ENCODE assay signal across 25 cellular contexts in the genomic region with DNA sequence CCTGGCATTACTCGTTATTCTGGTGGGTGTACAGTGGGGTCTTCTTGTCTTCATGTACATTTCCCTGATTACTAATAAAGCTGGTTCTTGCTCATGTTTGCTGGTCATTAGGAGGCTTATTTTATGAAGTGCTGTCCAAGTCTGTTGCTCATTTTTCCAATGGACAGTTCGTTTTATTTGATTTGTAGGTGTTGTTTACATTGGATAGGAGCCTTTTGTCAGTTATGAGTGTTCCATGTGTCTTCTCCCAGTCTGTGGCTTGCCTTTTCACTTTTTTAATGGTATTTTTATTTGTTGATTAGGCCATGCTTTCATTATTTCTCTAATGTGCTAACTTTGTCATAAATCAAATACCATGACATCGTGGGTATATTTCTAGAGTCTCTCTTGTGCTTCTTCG. TPM values are rescaled to one million over a fixed set of nuclear protein-coding genes. Genes with fewer than 3 reads are reported as not detected.
DNase-seq lines count a peak whose midpoint lies in the region; ATAC-seq and TF ChIP-seq lines count a peak whose summit lies in the region.
"Had no signal": no experiment of that assay in that cellular context is flagged by ENCODE, and none has a peak within 500 bp of the region (broad histone marks: within the 10 kb centered on the region; RNA-seq: fewer than 3 reads in every experiment).

No MANE protein-coding gene starts in this region.

- H3K27ac Mint-ChIP-seq in activated T-cell treated with anti-CD3 and anti-CD28 coated beads, Interleukin-2, amount 50 U/mL, for 72 hours: peak overlapping the region; percentile 61
- H3K27ac Mint-ChIP-seq: CD14-positive monocyte; CD4-positive, alpha-beta T cell; GM23338; H9; HFFc6 had no signal

- no peaks in the 10 kb centered on the region for H3K4me1 Mint-ChIP-seq in activated T-cell treated with anti-CD3 and anti-CD28 coated beads, Interleukin-2, amount 50 U/mL, for 72 hours (ENCODE audit: low read depth)
- H3K4me1 Mint-ChIP-seq: GM23338, H9 had no signal

- DNase-seq in activated T-cell treated with anti-CD3 and anti-CD28 coated beads, Interleukin-2, amount 50 U/mL, for 72 hours: no peak
- DNase-seq in activated T-cell treated with anti-CD3 and anti-CD28 coated beads, Interleukin-2, amount 50 U/mL, for 48 hours: no peak
- DNase-seq in PC-3: no peak
- peak; percentile 6 for DNase-seq in fibroblast of villous mesenchyme (ENCODE audit: low read depth)
- DNase-seq in Right ventricle myocardium inferior (ENCODE audit: missing footprints): no peak
- DNase-seq in HuH-7.5 (ENCODE audit: low spot score): no peak
- no peak for DNase-seq in left lobe of liver (ENCODE audit: low spot score)
- DNase-seq: 8988T; ACHN; AML-193; BE2C; CD4-positive, alpha-beta T cell; CD8-positive, alpha-beta memory T cell; DMS 273 treated with DMSO at 0.1 percent for 48 hours; DMS79; EL; GDM1; H9; HFFc6 had no signal

- H3K79me2 ChIP-seq in PC-3 (ENCODE audit: low read length): 0 out of 2 replicates have a peak, but pooled peaks cover 8% of the 10 kb centered on the region

- POLR2A ChIA-PET in PC-3 (lab: Charles Lee; ENCODE audit: unreplicated experiment): no interaction called here

- TF ChIP-seq CTCF in PC-3 (conservative IDR thresholded peaks at IDR 0.05; ENCODE audit: low read depth, low read length) (no peak), fibroblast of villous mesenchyme (IDR thresholded peaks at IDR 0.05; ENCODE audit: insufficient read depth, low read depth, low read length) (no peak)

- peaks cover 11 to 58% of the 10 kb centered on the region in 2 donors for H3K36me3 Mint-ChIP-seq in activated T-cell treated with anti-CD3 and anti-CD28 coated beads, Interleukin-2, amount 50 U/mL, for 72 hours (ENCODE audit: insufficient read depth in 2 of 2)

- no peaks in the 10 kb centered on the region for H3K4me1 ChIP-seq in PC-3 (ENCODE audit: insufficient read depth, low read length)
- H3K4me1 ChIP-seq: A549, BE2C had no signal

- H3K27me3 ChIP-seq in PC-3 (ENCODE audit: low read length): no peaks in the 10 kb centered on the region
- H3K27me3 ChIP-seq: BE2C; BLaER1 treated with 17β-estradiol and CSF1 and Interleukin-3, amounts not matched to agents 10 nM and 100 nM had no signal

- CTCF ChIA-PET in PC-3 (lab: Charles Lee): no interaction called here

- no peak overlapping the region for H3K9ac ChIP-seq in PC-3 (ENCODE audit: low read length)
- H3K9ac ChIP-seq: BLaER1 treated with 17β-estradiol and CSF1 and Interleukin-3, amounts not matched to agents 10 nM and 100 nM had no signal

- H3K9me2 ChIP-seq in PC-3 (replicated peaks; ENCODE audit: low read length): no peaks in the 10 kb centered on the region

- peaks cover 42% of the 10 kb centered on the region for H3K36me3 ChIP-seq in PC-3 (ENCODE audit: low read depth, low read length)

- H3K9me3 Mint-ChIP-seq in activated T-cell treated with anti-CD3 and anti-CD28 coated beads, Interleukin-2, amount 50 U/mL, for 72 hours: peaks cover 0 to 2% of the 10 kb centered on the region in 2 donors
- H3K9me3 Mint-ChIP-seq: CD14-positive monocyte; CD4-positive, alpha-beta T cell; CD8-positive, alpha-beta memory T cell; GM23338; H9; HFFc6 had no signal

- intact Hi-C loops in PC-3 (cut with micrococcal nuclease) (no loop called here), Right ventricle myocardium inferior (cut with DNase I) (no loop called here)

- H3F3A ChIP-seq in PC-3 (ENCODE audit: low read length, unreplicated experiment): no peaks in the 10 kb centered on the region

- no peaks in the 10 kb centered on the region for H4K20me1 ChIP-seq in PC-3 (ENCODE audit: low read length)
- H4K20me1 ChIP-seq: BLaER1 treated with 17β-estradiol and CSF1 and Interleukin-3, amounts not matched to agents 10 nM and 100 nM had no signal

- H3K4me3 Mint-ChIP-seq in activated T-cell treated with anti-CD3 and anti-CD28 coated beads, Interleukin-2, amount 50 U/mL, for 72 hours: no peak overlapping the region
- H3K4me3 Mint-ChIP-seq: CD14-positive monocyte; CD4-positive, alpha-beta T cell; CD8-positive, alpha-beta memory T cell; GM23338; H9; HFFc6 had no signal

- no TSS peak for BruUV-seq in PC-3 (replicated peaks; lab: Mats Ljungman, UMichigan)

- H3K27me3 Mint-ChIP-seq in activated T-cell treated with anti-CD3 and anti-CD28 coated beads, Interleukin-2, amount 50 U/mL, for 72 hours (ENCODE audit: low read depth): no peaks in the 10 kb centered on the region
- H3K27me3 Mint-ChIP-seq: CD4-positive, alpha-beta T cell; CD8-positive, alpha-beta memory T cell had no signal

- H3K27ac ChIP-seq in PC-3 (ENCODE audit: low read length): no peak overlapping the region
- H3K27ac ChIP-seq: A549; BLaER1 treated with 17β-estradiol and CSF1 and Interleukin-3, amounts not matched to agents 10 nM and 100 nM had no signal

- no peak for ATAC-seq in activated T-cell treated with anti-CD3 and anti-CD28 coated beads, Interleukin-2, amount 50 U/mL, for 72 hours (replicated peaks in 1 of 2)
- ATAC-seq in PC-3: peak; percentile 51
- no peak for ATAC-seq in Right ventricle myocardium inferior
- ATAC-seq in left lobe of liver: no peak
- ATAC-seq: A549, GM12878, GM23338, HCT116 had no signal

- H3K4me2 ChIP-seq in PC-3 (ENCODE audit: low read length): no peak overlapping the region
- H3K4me2 ChIP-seq: A549; BLaER1 treated with 17β-estradiol and CSF1 and Interleukin-3, amounts not matched to agents 10 nM and 100 nM; GM23338 had no signal

- no peaks in the 10 kb centered on the region for H3K9me3 ChIP-seq in PC-3 (ENCODE audit: low read length)
- H3K9me3 ChIP-seq: A549, BE2C had no signal

- H3K4me3 ChIP-seq in PC-3 (ENCODE audit: low read length) (no peak overlapping the region), fibroblast of villous mesenchyme (ENCODE audit: low read depth, low read length) (no peak overlapping the region)
- H3K4me3 ChIP-seq: A549; BLaER1 treated with 17β-estradiol and CSF1 and Interleukin-3, amounts not matched to agents 10 nM and 100 nM; GM12878; GM23338 had no signal

- no peak overlapping the region for H2AFZ ChIP-seq in PC-3 (ENCODE audit: low read length)
- H2AFZ ChIP-seq: GM23338 had no signal

RNA-seq across cellular contexts. Expression of a gene that starts 51.9 kb away (rescaled TPM):
- 10 to 100 TPM; 35.2 to 36.6 TPM for total RNA-seq in activated T-cell treated with anti-CD3 and anti-CD28 coated beads, Interleukin-2, amount 50 U/mL, for 72 hours
- total RNA-seq in PC-3 (2014; rRNA removed) (32.6 and 34.4 TPM in 2 replicates), fibroblast of villous mesenchyme (34.1 and 40.6 TPM in 2 replicates), Right ventricle myocardium inferior (25.6 TPM), left lobe of liver (9.5 TPM)
